ENCODE assay signal across 8 cellular contexts in genomic region chr14:24300326-24300980, GRCh38. TPM values are rescaled to one million over a fixed set of nuclear protein-coding genes. Genes with fewer than 3 reads are reported as not detected.
DNase-seq lines count a peak whose midpoint lies in the region; ATAC-seq and TF ChIP-seq lines count a peak whose summit lies in the region.

No MANE protein-coding gene starts in this region.

- peak overlapping the region; percentile 87 for H3K4me3 ChIP-seq in suprapubic skin

- intact Hi-C loops in activated CD4-positive, alpha-beta T cell treated with anti-CD3 and anti-CD28 coated beads, Interleukin-2, amount 10 ng/mL, durations not matched to agents 24 days and 14 days (cut with micrococcal nuclease): loop anchor here (1.0 kb wide), 1 partner anchor 8 kb away; no protein-coding TSS in a partner anchor
- intact Hi-C loops in left colon (cut with DNase I, micrococcal nuclease): no loop called here

- peaks cover 36% of the 10 kb centered on the region for H3K4me1 Mint-ChIP-seq in activated CD4-positive, alpha-beta T cell treated with anti-CD3 and anti-CD28 coated beads, Interleukin-2, amount 10 ng/mL, durations not matched to agents 24 days and 14 days

- peak overlapping the region; percentile 69 for H3K27ac Mint-ChIP-seq in activated CD4-positive, alpha-beta T cell treated with anti-CD3 and anti-CD28 coated beads, Interleukin-2, amount 10 ng/mL, durations not matched to agents 24 days and 14 days

- TF ChIP-seq POLR2A in suprapubic skin (IDR thresholded peaks at IDR 0.05): no peak

- TF ChIP-seq CTCF in suprapubic skin (IDR thresholded peaks at IDR 0.05): no peak

- 25 to 33% (median 32%) methylated on average over 16 of the region's 16 CpGs for WGBS in adipose tissue, 3 donors
- 32% methylated on average over 16 of the region's 16 CpGs for WGBS in suprapubic skin

- H3K27me3 Mint-ChIP-seq in activated CD4-positive, alpha-beta T cell treated with anti-CD3 and anti-CD28 coated beads, Interleukin-2, amount 10 ng/mL, durations not matched to agents 24 days and 14 days: no peaks in the 10 kb centered on the region

- DNase-seq in activated CD4-positive, alpha-beta T cell treated with anti-CD3 and anti-CD28 coated beads, Interleukin-2, amount 10 ng/mL, durations not matched to agents 24 days and 14 days: no peak
- no peak for DNase-seq in activated CD4-positive, alpha-beta T cell treated with anti-CD3 and anti-CD28 coated beads, Interleukin-2, amount 50 U/mL, for 4 hours
- no peak for DNase-seq in left colon
- DNase-seq in suprapubic skin (ENCODE audit: low spot score in 2 of 2): no peak

- TF ChIP-seq EP300 in suprapubic skin (IDR thresholded peaks at IDR 0.05): no peak

- no peaks in the 10 kb centered on the region for H3K9me3 ChIP-seq in suprapubic skin

- no peaks in the 10 kb centered on the region for H3K27me3 ChIP-seq in suprapubic skin

- peaks cover 44% of the 10 kb centered on the region for H3K4me1 ChIP-seq in suprapubic skin

- peaks cover 55% of the 10 kb centered on the region for H3K36me3 ChIP-seq in suprapubic skin

- peaks cover 52% of the 10 kb centered on the region for H3K36me3 Mint-ChIP-seq in activated CD4-positive, alpha-beta T cell treated with anti-CD3 and anti-CD28 coated beads, Interleukin-2, amount 10 ng/mL, durations not matched to agents 24 days and 14 days (ENCODE audit: low read depth)

- ATAC-seq in left colon: peak; percentile 6
- ATAC-seq in GM21737 (IDR thresholded peaks at IDR 0.05; ENCODE audit: unreplicated experiment): no peak
- ATAC-seq in HG02981 (IDR thresholded peaks at IDR 0.05; ENCODE audit: unreplicated experiment): no peak
- no peak for ATAC-seq in HG02588 (IDR thresholded peaks at IDR 0.05; ENCODE audit: unreplicated experiment)

- peak overlapping the region; percentile 86 for H3K4me3 Mint-ChIP-seq in activated CD4-positive, alpha-beta T cell treated with anti-CD3 and anti-CD28 coated beads, Interleukin-2, amount 10 ng/mL, durations not matched to agents 24 days and 14 days

- no peaks in the 10 kb centered on the region for H3K9me3 Mint-ChIP-seq in activated CD4-positive, alpha-beta T cell treated with anti-CD3 and anti-CD28 coated beads, Interleukin-2, amount 10 ng/mL, durations not matched to agents 24 days and 14 days

- peak overlapping the region; percentile 31 for H3K27ac ChIP-seq in adipose tissue (ENCODE audit: low read depth, low read length)
- peak overlapping the region; percentile 88 for H3K27ac ChIP-seq in suprapubic skin

RNA-seq across cellular contexts. Expression of gene NOP9, which starts 0.8 kb away (rescaled TPM):
- 48.3 and 52.2 TPM in 2 replicates for total RNA-seq in activated CD4-positive, alpha-beta T cell treated with anti-CD3 and anti-CD28 coated beads, Interleukin-2, amount 10 ng/mL, durations not matched to agents 24 days and 14 days
- 10 to 100 TPM in 2 of 3 donors, 1 to 10 TPM in 1; 6.8 to 11.6 (median 11.0) TPM for polyA plus RNA-seq in adipose tissue
- total RNA-seq in left colon (10 to 100 TPM; 24.4 to 26.0 TPM), suprapubic skin (10 to 100 TPM; 19.8 to 31.2 (median 21.2) TPM)

RNA-seq across cellular contexts. Expression of gene DHRS1, which starts 0.9 kb away (rescaled TPM):
- 10.1 and 10.3 TPM in 2 replicates for total RNA-seq in activated CD4-positive, alpha-beta T cell treated with anti-CD3 and anti-CD28 coated beads, Interleukin-2, amount 10 ng/mL, durations not matched to agents 24 days and 14 days
- polyA plus RNA-seq in adipose tissue: 10 to 100 TPM; 11.3 to 26.4 (median 14.8) TPM
- 10 to 100 TPM; 64.2 to 76.6 TPM for total RNA-seq in left colon
- 100 to 1,000 TPM in 1 of 4 donors, 10 to 100 TPM in 3; 49.0 to 101 (median 82.1) TPM for total RNA-seq in suprapubic skin

RNA-seq across cellular contexts. Expression of gene CIDEB, which starts 7.3 kb away (rescaled TPM):
- total RNA-seq in activated CD4-positive, alpha-beta T cell treated with anti-CD3 and anti-CD28 coated beads, Interleukin-2, amount 10 ng/mL, durations not matched to agents 24 days and 14 days: 21.8 and 22.2 TPM in 2 replicates
- polyA plus RNA-seq in adipose tissue: 10 to 100 TPM; 10.3 to 18.0 (median 10.6) TPM
- total RNA-seq in left colon (10 to 100 TPM; 10.7 to 16.6 TPM), suprapubic skin (10 to 100 TPM; 23.4 to 32.7 (median 31.7) TPM)

RNA-seq across cellular contexts. Expression of gene LTB4R2, which starts 9.5 kb away (rescaled TPM):
- 9.6 and 11.0 TPM in 2 replicates for total RNA-seq in activated CD4-positive, alpha-beta T cell treated with anti-CD3 and anti-CD28 coated beads, Interleukin-2, amount 10 ng/mL, durations not matched to agents 24 days and 14 days
- polyA plus RNA-seq in adipose tissue: 1 to 10 TPM in 2 of 3 donors, under 1 TPM in 1; 0.79 to 5.9 (median 2.6) TPM
- 1 to 10 TPM; 2.9 to 4.2 TPM for total RNA-seq in left colon
- total RNA-seq in suprapubic skin: 100 to 1,000 TPM; 131 to 184 (median 156) TPM

RNA-seq across cellular contexts. Expression of gene LTB4R, which starts 10.8 kb away (rescaled TPM):
- 12.2 and 14.2 TPM in 2 replicates for total RNA-seq in activated CD4-positive, alpha-beta T cell treated with anti-CD3 and anti-CD28 coated beads, Interleukin-2, amount 10 ng/mL, durations not matched to agents 24 days and 14 days
- polyA plus RNA-seq in adipose tissue: 10 to 100 TPM in 1 of 3 donors, 1 to 10 TPM in 2; 5.1 to 13.3 (median 6.2) TPM
- total RNA-seq in left colon: 1 to 10 TPM; 2.9 to 4.3 TPM
- 100 to 1,000 TPM in 2 of 4 donors, 10 to 100 TPM in 2; 83.1 to 137 (median 117) TPM for total RNA-seq in suprapubic skin
